8 cellular contexts compared by ENCODE assay signal in genomic region chr11:67483901-67484665, GRCh38. TPM values are rescaled to one million over a fixed set of nuclear protein-coding genes. Genes with fewer than 3 reads are reported as not detected.
A peak's percentile ranks its signal among the peaks of the same experiment; 100 is the strongest.
DNase-seq lines count a peak whose midpoint lies in the region; ATAC-seq and TF ChIP-seq lines count a peak whose summit lies in the region.

No MANE protein-coding gene starts in this region.

- peaks cover 4 to 40% (median 8%) of the 10 kb centered on the region in 3 donors for H3K36me3 Mint-ChIP-seq in CD8-positive, alpha-beta memory T cell
- peaks cover 3% of the 10 kb centered on the region for H3K36me3 Mint-ChIP-seq in chondrocyte (ENCODE audit: low read depth)
- H3K36me3 Mint-ChIP-seq in osteocyte (ENCODE audit: unreplicated experiment) = peaks cover 3% of the 10 kb centered on the region

- H3K4me1 ChIP-seq in CD8-positive, alpha-beta memory T cell (ENCODE audit: insufficient read depth, low read length) = peaks cover 57% of the 10 kb centered on the region

- H3K4me3 ChIP-seq in CD8-positive, alpha-beta memory T cell (ENCODE audit: low read length) = peak overlapping the region; percentile 96

- H3K4me3 Mint-ChIP-seq in CD8-positive, alpha-beta memory T cell = peak overlapping the region; percentile 87 to 99 (median 95)
- H3K4me3 Mint-ChIP-seq in chondrocyte (ENCODE audit: unreplicated experiment) (peak overlapping the region; percentile 83), osteocyte (ENCODE audit: unreplicated experiment) (peak overlapping the region; percentile 90)

- no peaks in the 10 kb centered on the region for H3K9me3 ChIP-seq in CD8-positive, alpha-beta memory T cell (ENCODE audit: low read length)

- H3K9me3 Mint-ChIP-seq in CD8-positive, alpha-beta memory T cell = no peaks in the 10 kb centered on the region
- H3K9me3 Mint-ChIP-seq in chondrocyte (ENCODE audit: low read depth) = no peaks in the 10 kb centered on the region
- no peaks in the 10 kb centered on the region for H3K9me3 Mint-ChIP-seq in osteocyte (ENCODE audit: unreplicated experiment)

- no peaks in the 10 kb centered on the region for H3K27me3 ChIP-seq in CD8-positive, alpha-beta memory T cell (ENCODE audit: insufficient read depth, low read length, poor library complexity, severe bottlenecking)

- POLR2A ChIA-PET in CD8-positive, alpha-beta memory T cell (lab: Charles Lee) = interaction anchor here (1.0 to 4.1 kb wide), 13 partner anchors 8 to 243 kb away, joined by 3 to 38 read pairs (median 6); partner anchors contain the start of genes PITPNM1, POLD4, PPP1CA and PTPRCAP

- DNase-seq in CD8-positive, alpha-beta memory T cell = peak; percentile 24 to 85 (median 69)
- DNase-seq in OCI-M1 (lab: John Stamatoyannopoulos, UW) (peak; percentile 25), chondrocyte (ENCODE audit: low spot score) (no peak), osteocyte (ENCODE audit: extremely low spot score, unreplicated experiment) (no peak), hepatic stellate cell (ENCODE audit: low spot score) (no peak), NCI-H1105 treated with DMSO at 0.1 percent for 48 hours (lab: John Stamatoyannopoulos, UW) (no peak), SW480 (ENCODE audit: low spot score) (no peak)

- peak overlapping the region; percentile 80 for H3K27ac ChIP-seq in CD8-positive, alpha-beta memory T cell (ENCODE audit: low read depth, low read length)

- TF ChIP-seq CTCF in chondrocyte (IDR thresholded peaks at IDR 0.05) (no peak), osteocyte (IDR thresholded peaks at IDR 0.05) (no peak)

- H3K36me3 ChIP-seq in CD8-positive, alpha-beta memory T cell (ENCODE audit: insufficient read depth, low read length) = peaks cover 13% of the 10 kb centered on the region

- CTCF ChIA-PET in CD8-positive, alpha-beta memory T cell (lab: Charles Lee) = interaction anchor here (0.9 to 3.2 kb wide), 9 partner anchors 15 to 167 kb away, joined by 3 to 15 read pairs (median 4); partner anchors contain the start of genes PPP1CA, PTPRCAP and TMEM134

- H3K4me1 Mint-ChIP-seq in CD8-positive, alpha-beta memory T cell = peaks cover 55 to 67% (median 58%) of the 10 kb centered on the region in 3 donors
- H3K4me1 Mint-ChIP-seq in chondrocyte (ENCODE audit: low read depth) (peaks cover 37% of the 10 kb centered on the region), osteocyte (ENCODE audit: unreplicated experiment) (peaks cover 37% of the 10 kb centered on the region)

- peak overlapping the region; percentile 90 to 100 (median 98) for H3K27ac Mint-ChIP-seq in CD8-positive, alpha-beta memory T cell
- H3K27ac Mint-ChIP-seq in chondrocyte (ENCODE audit: unreplicated experiment) = no peak overlapping the region
- peak overlapping the region; percentile 38 for H3K27ac Mint-ChIP-seq in osteocyte (ENCODE audit: unreplicated experiment)

- ATAC-seq in HG03280 (IDR thresholded peaks at IDR 0.05; ENCODE audit: unreplicated experiment) = no peak

- no peaks in the 10 kb centered on the region for H3K27me3 Mint-ChIP-seq in CD8-positive, alpha-beta memory T cell
- no peaks in the 10 kb centered on the region for H3K27me3 Mint-ChIP-seq in chondrocyte (ENCODE audit: low read depth)
- no peaks in the 10 kb centered on the region for H3K27me3 Mint-ChIP-seq in osteocyte (ENCODE audit: unreplicated experiment)

RNA-seq across cellular contexts. Expression of gene AIP, which starts 1.3 kb away (rescaled TPM):
- 100 to 1,000 TPM; 160 to 171 TPM for total RNA-seq in CD8-positive, alpha-beta memory T cell
- 210 TPM for polyA plus RNA-seq in CD8-positive, alpha-beta memory T cell
- total RNA-seq in chondrocyte (53.6 to 58.8 TPM (median 54.3 TPM) in 3 replicates), osteocyte (76.5 and 79.9 TPM in 2 replicates)

RNA-seq across cellular contexts. Expression of gene TMEM134, which starts 15.0 kb away (rescaled TPM):
- 10 to 100 TPM; 49.6 to 57.9 TPM for total RNA-seq in CD8-positive, alpha-beta memory T cell
- polyA plus RNA-seq in CD8-positive, alpha-beta memory T cell = 152 TPM
- total RNA-seq in chondrocyte (50.9 to 62.4 TPM (median 57.1 TPM) in 3 replicates), osteocyte (51.4 and 54.5 TPM in 2 replicates)

RNA-seq across cellular contexts. Expression of gene PITPNM1, which starts 21.1 kb away (rescaled TPM):
- 100 to 1,000 TPM in 1 of 2 experiments, 10 to 100 TPM in 1; 94.0 to 109 TPM for total RNA-seq in CD8-positive, alpha-beta memory T cell
- 49.6 TPM for polyA plus RNA-seq in CD8-positive, alpha-beta memory T cell
- total RNA-seq in chondrocyte (39.8 to 44.7 TPM (median 40.5 TPM) in 3 replicates), osteocyte (46.7 and 46.9 TPM in 2 replicates)

RNA-seq across cellular contexts. Expression of gene CDK2AP2, which starts 23.9 kb away (rescaled TPM):
- total RNA-seq in CD8-positive, alpha-beta memory T cell = 10 to 100 TPM; 60.7 to 68.9 TPM
- 173 TPM for polyA plus RNA-seq in CD8-positive, alpha-beta memory T cell
- total RNA-seq in chondrocyte (27.5 to 42.5 TPM (median 36.6 TPM) in 3 replicates), osteocyte (32.2 and 37.4 TPM in 2 replicates)

RNA-seq across cellular contexts. Expression of gene CABP4, which starts 28.9 kb away (rescaled TPM):
- total RNA-seq in CD8-positive, alpha-beta memory T cell = under 1 TPM; 0.28 to 0.33 TPM
- polyA plus RNA-seq in CD8-positive, alpha-beta memory T cell = 0.36 TPM
- total RNA-seq in chondrocyte = not detected in 3 replicates
- total RNA-seq in osteocyte = 0.35 TPM in 1 of 2 replicates, not detected in the other

Comparison
In these comparisons a context has a peak if more than half of its experiments do, and no peak if none do; other contexts are left out.
1. DNase-seq: peak in CD8-positive, alpha-beta memory T cell (5 of 5) and OCI-M1 (single experiment); none in chondrocyte (single experiment), osteocyte (single experiment), hepatic stellate cell (single experiment), NCI-H1105 treated with DMSO at 0.1 percent for 48 hours (single experiment) and SW480 (single experiment).
2. Peak in every context shown above with its lines, with median percentiles within 50 percentile points of each other: H3K4me3 Mint-ChIP-seq.